ENCODE assay signal across 8 cellular contexts in the genomic region with DNA sequence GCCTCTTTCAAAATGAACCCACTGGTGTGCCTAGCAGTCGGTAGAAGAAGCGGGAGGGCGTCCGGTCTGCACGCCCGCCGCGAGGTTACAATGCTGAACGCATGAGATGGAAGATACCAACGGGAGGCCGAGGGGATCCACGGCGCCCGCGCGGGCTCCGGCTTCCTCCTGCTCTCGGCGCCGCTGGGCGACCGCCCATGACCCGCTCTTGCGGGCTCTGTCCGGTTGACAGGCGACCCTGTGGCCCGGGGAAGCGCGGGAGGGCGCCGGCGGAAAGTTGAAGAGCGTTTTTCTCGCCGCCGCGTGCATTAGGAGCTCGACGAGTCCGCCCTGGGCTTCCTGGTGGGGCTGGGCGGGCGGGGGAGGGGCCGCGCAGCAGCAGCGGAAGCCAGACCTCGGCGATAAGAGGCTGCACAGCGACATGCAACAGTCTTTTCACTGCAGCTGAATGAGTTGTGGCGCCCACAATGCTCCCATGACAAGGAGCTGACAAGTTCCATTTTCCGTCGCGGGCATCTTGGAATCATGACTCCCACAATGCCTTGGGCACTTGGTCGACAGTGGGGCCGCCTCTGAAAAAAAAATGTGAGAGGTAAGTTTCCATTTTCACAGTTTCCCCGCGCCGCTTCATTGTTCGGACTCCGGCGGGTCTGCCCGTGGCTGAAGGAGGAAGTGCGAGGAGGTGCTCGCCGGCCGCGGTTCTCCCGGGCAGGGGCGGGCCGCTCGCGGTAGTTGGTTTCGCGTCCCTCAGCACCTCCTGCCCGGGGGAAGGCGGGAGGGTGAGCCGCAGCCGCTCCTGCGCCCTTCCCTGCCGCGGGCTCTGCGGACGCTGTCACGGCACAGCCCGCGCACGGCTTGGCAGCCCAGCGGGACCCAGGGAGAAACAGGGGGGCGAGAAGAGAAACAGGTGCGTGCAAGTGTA. TPM values are rescaled to one million over a fixed set of nuclear protein-coding genes. Genes with fewer than 3 reads are reported as not detected.
DNase-seq lines count a peak whose midpoint lies in the region; ATAC-seq and TF ChIP-seq lines count a peak whose summit lies in the region.

A gene with protein sequence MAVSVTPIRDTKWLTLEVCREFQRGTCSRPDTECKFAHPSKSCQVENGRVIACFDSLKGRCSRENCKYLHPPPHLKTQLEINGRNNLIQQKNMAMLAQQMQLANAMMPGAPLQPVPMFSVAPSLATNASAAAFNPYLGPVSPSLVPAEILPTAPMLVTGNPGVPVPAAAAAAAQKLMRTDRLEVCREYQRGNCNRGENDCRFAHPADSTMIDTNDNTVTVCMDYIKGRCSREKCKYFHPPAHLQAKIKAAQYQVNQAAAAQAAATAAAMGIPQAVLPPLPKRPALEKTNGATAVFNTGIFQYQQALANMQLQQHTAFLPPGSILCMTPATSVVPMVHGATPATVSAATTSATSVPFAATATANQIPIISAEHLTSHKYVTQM (plus strand): TSS at position 429 of the 922 bp plus-strand sequence. CDS start 31,265 bp downstream, outside the sequence.

- H3K9ac ChIP-seq in SU-DHL-6 (ENCODE audit: low read length) = peak within 1 kb of the TSS; percentile 81

- H3K9me3 Mint-ChIP-seq in activated naive CD8-positive, alpha-beta T cell treated with anti-CD3 and anti-CD28 coated beads for 36 hours = no peaks in the 10 kb centered on the region
- H3K9me3 Mint-ChIP-seq in glutamatergic neuron (ENCODE audit: unreplicated experiment) = peaks cover 10% of the 10 kb centered on the region
- H3K9me3 Mint-ChIP-seq in osteocyte (ENCODE audit: unreplicated experiment) = no peaks in the 10 kb centered on the region

- peak; percentile 63 for ATAC-seq in HG02610 (IDR thresholded peaks at IDR 0.05; ENCODE audit: unreplicated experiment)
- peak; percentile 22 for ATAC-seq in thoracic aorta (ENCODE audit: insufficient number of reproducible peaks, low FRiP score, low read depth)

- peak within 1 kb of the TSS; percentile 57 for H2AFZ ChIP-seq in SU-DHL-6 (ENCODE audit: low read depth, low read length, severe bottlenecking)

- peak within 1 kb of the TSS; percentile 91 for H3K27ac Mint-ChIP-seq in activated naive CD8-positive, alpha-beta T cell treated with anti-CD3 and anti-CD28 coated beads for 36 hours
- H3K27ac Mint-ChIP-seq in glutamatergic neuron (ENCODE audit: unreplicated experiment) (peak within 1 kb of the TSS; percentile 93), osteocyte (ENCODE audit: unreplicated experiment) (peak within 1 kb of the TSS; percentile 95)

- peaks cover 52% of the 10 kb centered on the region for H3K4me1 Mint-ChIP-seq in activated naive CD8-positive, alpha-beta T cell treated with anti-CD3 and anti-CD28 coated beads for 36 hours
- H3K4me1 Mint-ChIP-seq in glutamatergic neuron (ENCODE audit: low read depth, unreplicated experiment) (peaks cover 20% of the 10 kb centered on the region), osteocyte (ENCODE audit: unreplicated experiment) (peaks cover 52% of the 10 kb centered on the region)

- H3K4me3 ChIP-seq in SU-DHL-6 (ENCODE audit: insufficient read depth, low read length, poor library complexity, severe bottlenecking) (peak within 1 kb of the TSS; percentile 68), thoracic aorta (peak within 1 kb of the TSS; percentile 85)

- peak within 1 kb of the TSS; percentile 91 for H3K4me2 ChIP-seq in SU-DHL-6 (ENCODE audit: low read depth, low read length, poor library complexity, severe bottlenecking)

- H3K27me3 ChIP-seq in SU-DHL-6 (ENCODE audit: low read length) = no peaks in the 10 kb centered on the region
- H3K27me3 ChIP-seq in thoracic aorta (replicated peaks; ENCODE audit: insufficient read depth) = no peaks in the 10 kb centered on the region

- H3K27me3 Mint-ChIP-seq in activated naive CD8-positive, alpha-beta T cell treated with anti-CD3 and anti-CD28 coated beads for 36 hours = no peaks in the 10 kb centered on the region
- H3K27me3 Mint-ChIP-seq in glutamatergic neuron (ENCODE audit: unreplicated experiment) = peaks cover 7% of the 10 kb centered on the region
- no peaks in the 10 kb centered on the region for H3K27me3 Mint-ChIP-seq in osteocyte (ENCODE audit: unreplicated experiment)

- H3F3A ChIP-seq in SU-DHL-6 (ENCODE audit: insufficient read depth) = peaks cover 10% of the 10 kb centered on the region; the same call in 1 of the 2 replicates

- H3K27ac ChIP-seq in SU-DHL-6 (ENCODE audit: low read depth, low read length) (peak within 1 kb of the TSS; percentile 95), thoracic aorta (peak within 1 kb of the TSS; percentile 97 to 99)

- peak within 1 kb of the TSS; percentile 88 for H3K4me3 Mint-ChIP-seq in activated naive CD8-positive, alpha-beta T cell treated with anti-CD3 and anti-CD28 coated beads for 36 hours
- H3K4me3 Mint-ChIP-seq in glutamatergic neuron (ENCODE audit: unreplicated experiment) (peak within 1 kb of the TSS; percentile 95), osteocyte (ENCODE audit: unreplicated experiment) (peak within 1 kb of the TSS; percentile 92)

- peaks cover 30 to 53% of the 10 kb centered on the region in 2 donors for H3K4me1 ChIP-seq in thoracic aorta (ENCODE audit: control insufficient read depth in 1 of 2, low read depth in 2 of 2)

- H3K36me3 Mint-ChIP-seq in activated naive CD8-positive, alpha-beta T cell treated with anti-CD3 and anti-CD28 coated beads for 36 hours = peaks cover 40% of the 10 kb centered on the region
- H3K36me3 Mint-ChIP-seq in glutamatergic neuron (ENCODE audit: unreplicated experiment) = no peaks in the 10 kb centered on the region
- H3K36me3 Mint-ChIP-seq in osteocyte (ENCODE audit: unreplicated experiment) = no peaks in the 10 kb centered on the region

- H3K36me3 ChIP-seq in SU-DHL-6 (ENCODE audit: low read length) = peaks cover 7% of the 10 kb centered on the region
- H3K36me3 ChIP-seq in thoracic aorta = no peaks in the 10 kb centered on the region

- H3K9me3 ChIP-seq in SU-DHL-6 (ENCODE audit: insufficient read depth, low read length) (no peaks in the 10 kb centered on the region), thoracic aorta (no peaks in the 10 kb centered on the region)

- DNase-seq in GM10266 (ENCODE audit: extremely low spot score) = peak; percentile 59
- peak; percentile 89 for DNase-seq in NCI-H1105 treated with DMSO at 0.1 percent for 48 hours (lab: John Stamatoyannopoulos, UW)
- peak; percentile 86 for DNase-seq in activated naive CD8-positive, alpha-beta T cell treated with anti-CD3 and anti-CD28 coated beads for 36 hours
- DNase-seq in glutamatergic neuron = peak; percentile 74
- DNase-seq in osteocyte (ENCODE audit: extremely low spot score, unreplicated experiment) = peak; percentile 91
- peak; percentile 43 for DNase-seq in thoracic aorta (ENCODE audit: low spot score)

- no peak for TF ChIP-seq CTCF in GM10266 (IDR thresholded peaks at IDR 0.05; ENCODE audit: control insufficient read depth, insufficient read depth, low read depth, missing control alignments)
- no peak for TF ChIP-seq CTCF in SU-DHL-6 (IDR thresholded peaks at IDR 0.05; ENCODE audit: insufficient read depth, low read length, poor library complexity, severe bottlenecking)
- no peak for TF ChIP-seq CTCF in glutamatergic neuron (IDR thresholded peaks at IDR 0.05; ENCODE audit: partially characterized antibody, unreplicated experiment)
- TF ChIP-seq CTCF in osteocyte (IDR thresholded peaks at IDR 0.05) = no peak
- no peak for TF ChIP-seq CTCF in thoracic aorta (IDR thresholded peaks at IDR 0.05)

- peaks cover 54% of the 10 kb centered on the region for H3K79me2 ChIP-seq in SU-DHL-6 (ENCODE audit: insufficient read depth, low read length)

- peaks cover 37% of the 10 kb centered on the region for H4K20me1 ChIP-seq in SU-DHL-6 (ENCODE audit: low read depth, low read length)

- H3K9me2 ChIP-seq in SU-DHL-6 (replicated peaks; ENCODE audit: insufficient read depth, low read length) = no peaks in the 10 kb centered on the region

RNA-seq across cellular contexts. Expression of the gene that starts here (rescaled TPM):
- 100 to 1,000 TPM; 385 to 392 TPM for total RNA-seq in activated naive CD8-positive, alpha-beta T cell treated with anti-CD3 and anti-CD28 coated beads for 36 hours
- total RNA-seq in glutamatergic neuron (ENCODE audit: unreplicated experiment) (36.6 TPM), osteocyte (159 and 166 TPM in 2 replicates), thoracic aorta (1,000 to 10,000 TPM in 1 of 2 donors, 100 to 1,000 TPM in 1; 783 to 1,062 TPM)

Comparison
In these comparisons a context has a peak if more than half of its experiments do, and no peak if none do; other contexts are left out.
1. Peak in every context shown above with its lines: DNase-seq, ATAC-seq, H3K4me3 ChIP-seq and H3K27ac ChIP-seq.